25 cellular contexts compared by ENCODE assay signal in the genomic region with DNA sequence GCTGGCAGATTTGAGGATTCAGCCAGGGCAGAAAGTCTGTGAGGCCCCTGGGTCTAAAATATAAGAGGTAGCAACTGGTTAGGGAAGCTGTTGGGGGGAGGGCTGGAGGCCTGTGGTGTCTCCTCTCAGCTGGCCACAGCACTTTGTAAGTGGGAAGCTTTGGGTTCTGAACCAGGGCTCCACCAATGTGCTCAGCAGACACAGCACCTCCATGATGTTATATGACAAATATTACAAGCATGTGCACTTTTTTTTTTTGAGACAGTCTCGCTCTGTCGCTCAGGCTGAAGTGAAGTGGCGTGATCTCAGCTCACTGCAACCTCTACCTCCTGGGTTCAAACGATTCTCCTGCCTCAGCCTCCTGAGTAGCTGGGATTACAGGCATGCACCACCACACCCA. TPM values are rescaled to one million over a fixed set of nuclear protein-coding genes. Genes with fewer than 3 reads are reported as not detected.
"Had no signal": no experiment of that assay in that cellular context is flagged by ENCODE, and none has a peak within 500 bp of the region (broad histone marks: within the 10 kb centered on the region; RNA-seq: fewer than 3 reads in every experiment).

No MANE protein-coding gene starts in this region.

- H3K27me3 ChIP-seq: breast epithelium, gastrocnemius medialis, heart left ventricle, pancreas, spleen, thyroid gland, uterus had no signal

- DNase-seq: activated CD4-positive, alpha-beta T cell treated with anti-CD3 and anti-CD28 coated beads for 1 hour; activated CD4-positive, alpha-beta T cell treated with anti-CD3 and anti-CD28 coated beads, Interleukin-2, amount 50 U/mL, for 4 hours; activated effector memory CD4-positive, alpha-beta T cell treated with anti-CD3 and anti-CD28 coated beads, Interleukin-2, amount 50 U/mL, for 16 hours; activated naive CD4-positive, alpha-beta T cell treated with anti-CD3 and anti-CD28 coated beads, Interleukin-2, amount 50 U/mL, for 16 hours; activated T-cell treated with anti-CD3 and anti-CD28 coated beads, Interleukin-2, amount 50 U/mL, for 72 hours; aorta; effector CD8-positive, alpha-beta T cell; gastrocnemius medialis; kidney glomerular epithelial cell; left ventricle myocardium superior; mucosa of descending colon; naive thymus-derived CD4-positive, alpha-beta T cell; spleen; stimulated activated CD8-positive, alpha-beta memory T cell treated with anti-CD3 and anti-CD28 coated beads, Interleukin-4, amount 100 ng/mL, for 48 hours; stimulated activated naive CD4-positive, alpha-beta T cell; T-helper 17 cell; thyroid gland; uterus had no signal

- H3K36me3 ChIP-seq: breast epithelium, uterus had no signal

- H3K9me3 ChIP-seq: breast epithelium, gastrocnemius medialis, heart left ventricle, mucosa of descending colon, pancreas, spleen, thyroid gland, uterus had no signal

- FAIRE-seq: pancreas had no signal

- H3K4me1 ChIP-seq: pancreas had no signal

- H3K4me3 ChIP-seq: breast epithelium, gastrocnemius medialis, heart left ventricle, mucosa of descending colon, pancreas, spleen, thyroid gland, uterus had no signal

- H3K27ac ChIP-seq: pancreas, thyroid gland, VCaP had no signal

- ATAC-seq: activated T-cell treated with anti-CD3 and anti-CD28 coated beads, Interleukin-2, amount 50 U/mL, for 72 hours; esophagus mucosa; gastrocnemius medialis; heart left ventricle; left ventricle myocardium superior; mucosa of descending colon; naive thymus-derived CD4-positive, alpha-beta T cell; pancreas; sciatic nerve; T-helper 17 cell had no signal

RNA-seq across cellular contexts. Expression of gene F2, which starts 26.6 kb away (rescaled TPM):
- total RNA-seq: activated CD8-positive, alpha-beta memory T cell treated with anti-CD3 and anti-CD28 coated beads for 36 hours; activated T-cell treated with anti-CD3 and anti-CD28 coated beads, Interleukin-2, amount 50 U/mL, for 72 hours; breast epithelium; esophagus mucosa; left ventricle myocardium superior; sciatic nerve; T-helper 17 cell; thyroid gland had no signal
- polyA plus RNA-seq: naive thymus-derived CD4-positive, alpha-beta T cell had no signal
